ENCODE assay signal across 2 cellular contexts in genomic region chr3:190094201-190094718, GRCh38.
TF ChIP-seq lines count a peak whose summit lies in the region.

No MANE protein-coding gene starts in this region.

TF ChIP-seq in A549, 52 proteins besides CTCF, POLR2A, EP300 and RAD21:
- TF ChIP-seq FOSL2 (IDR thresholded peaks at IDR 0.05) = no peak
- no peak for TF ChIP-seq FOSL2 (CRISPR knock-in tag; IDR thresholded peaks at IDR 0.05)
- TF ChIP-seq MAZ (IDR thresholded peaks at IDR 0.05; ENCODE audit: borderline replicate concordance, low read depth, low read length) = no peak
- TF ChIP-seq RARB (CRISPR knock-in tag; IDR thresholded peaks at IDR 0.05) = no peak
- TF ChIP-seq BCL3 (IDR thresholded peaks at IDR 0.05) = no peak
- no peak for TF ChIP-seq FOSB (CRISPR knock-in tag; IDR thresholded peaks at IDR 0.05)
- TF ChIP-seq ZFP36 (IDR thresholded peaks at IDR 0.05; ENCODE audit: borderline replicate concordance, partially characterized antibody) = no peak
- no peak for TF ChIP-seq RCOR1 (IDR thresholded peaks at IDR 0.05; ENCODE audit: low read depth, low read length)
- TF ChIP-seq TFCP2L1 (CRISPR knock-in tag; IDR thresholded peaks at IDR 0.05) = no peak
- no peak for TF ChIP-seq KDM1A (IDR thresholded peaks at IDR 0.05; ENCODE audit: low read depth)
- TF ChIP-seq MAX (IDR thresholded peaks at IDR 0.05) = no peak
- no peak for TF ChIP-seq PBX3 (IDR thresholded peaks at IDR 0.05)

TF ChIP-seq in IMR-90, 13 proteins besides CTCF, POLR2A, EP300 and RAD21:
- TF ChIP-seq, protein P1, sequence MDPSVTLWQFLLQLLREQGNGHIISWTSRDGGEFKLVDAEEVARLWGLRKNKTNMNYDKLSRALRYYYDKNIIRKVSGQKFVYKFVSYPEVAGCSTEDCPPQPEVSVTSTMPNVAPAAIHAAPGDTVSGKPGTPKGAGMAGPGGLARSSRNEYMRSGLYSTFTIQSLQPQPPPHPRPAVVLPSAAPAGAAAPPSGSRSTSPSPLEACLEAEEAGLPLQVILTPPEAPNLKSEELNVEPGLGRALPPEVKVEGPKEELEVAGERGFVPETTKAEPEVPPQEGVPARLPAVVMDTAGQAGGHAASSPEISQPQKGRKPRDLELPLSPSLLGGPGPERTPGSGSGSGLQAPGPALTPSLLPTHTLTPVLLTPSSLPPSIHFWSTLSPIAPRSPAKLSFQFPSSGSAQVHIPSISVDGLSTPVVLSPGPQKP (IDR thresholded peaks at IDR 0.05; ENCODE audit: borderline replicate concordance, low read depth, low read length) = no peak
- TF ChIP-seq RFX5 (IDR thresholded peaks at IDR 0.05; ENCODE audit: low read depth, low read length) = no peak
- TF ChIP-seq BHLHE40 (IDR thresholded peaks at IDR 0.05; ENCODE audit: low read depth, low read length) = no peak
- TF ChIP-seq RCOR1 (IDR thresholded peaks at IDR 0.05; ENCODE audit: insufficient replicate concordance, low read length) = no peak
- no peak for TF ChIP-seq MXI1 (IDR thresholded peaks at IDR 0.05; ENCODE audit: borderline replicate concordance, low read depth, low read length)
- TF ChIP-seq MAZ (IDR thresholded peaks at IDR 0.05; ENCODE audit: borderline replicate concordance, low read depth, low read length) = no peak
- no peak for TF ChIP-seq NFE2L2 (IDR thresholded peaks at IDR 0.05; ENCODE audit: low read depth, low read length)
- TF ChIP-seq SMC3 (IDR thresholded peaks at IDR 0.05; ENCODE audit: low read depth, low read length) = no peak
- no peak for TF ChIP-seq CHD1 (IDR thresholded peaks at IDR 0.05; ENCODE audit: low read depth, low read length)
- TF ChIP-seq FOS (IDR thresholded peaks at IDR 0.05; ENCODE audit: low read depth, low read length) = no peak
- no peak for TF ChIP-seq USF2 (IDR thresholded peaks at IDR 0.05; ENCODE audit: low read depth, low read length)
- no peak for TF ChIP-seq MAFK (IDR thresholded peaks at IDR 0.05; ENCODE audit: low read depth, low read length)
- no peak for TF ChIP-seq CEBPB (IDR thresholded peaks at IDR 0.05; ENCODE audit: low read depth, low read length)
